Comparison of ENCODE assay signal across 8 cellular contexts in genomic region chr5:176362098-176362442, GRCh38. TPM values are rescaled to one million over a fixed set of nuclear protein-coding genes. Genes with fewer than 3 reads are reported as not detected.
DNase-seq lines count a peak whose midpoint lies in the region; ATAC-seq and TF ChIP-seq lines count a peak whose summit lies in the region.

No MANE protein-coding gene starts in this region.

- DNase-seq in AG10803 (ENCODE audit: low read depth): no peak
- peak; percentile 53 for DNase-seq in OCI-LY7 (ENCODE audit: low spot score)
- no peak for DNase-seq in fibroblast of lung (ENCODE audit: low read depth in 2 of 2)
- DNase-seq in SW480 (ENCODE audit: low spot score): no peak
- DNase-seq in occipital lobe (lab: John Stamatoyannopoulos, UW): no peak

- H3K36me3 ChIP-seq in OCI-LY7 (ENCODE audit: insufficient read depth, low read length): peaks cover 25% of the 10 kb centered on the region
- peaks cover 2% of the 10 kb centered on the region for H3K36me3 ChIP-seq in fibroblast of lung (ENCODE audit: control insufficient read depth, insufficient read depth, low read length)
- peaks cover 14% of the 10 kb centered on the region for H3K36me3 ChIP-seq in skeletal muscle satellite cell (ENCODE audit: insufficient read depth, low read length)

- H4K20me1 ChIP-seq in OCI-LY7 (ENCODE audit: insufficient read depth, low read length) (no peaks in the 10 kb centered on the region), fibroblast of lung (ENCODE audit: control insufficient read depth, extremely low read depth, insufficient read depth, low read length) (no peaks in the 10 kb centered on the region)

- TF ChIP-seq CTCF in AG10803 (conservative IDR thresholded peaks at IDR 0.05; ENCODE audit: low read length) (no peak), OCI-LY7 (conservative IDR thresholded peaks at IDR 0.05; ENCODE audit: low read length) (no peak), fibroblast of lung (conservative IDR thresholded peaks at IDR 0.05 in 1 of 2, IDR thresholded peaks at IDR 0.05 in 1 of 2; ENCODE audit: low read depth in 1 of 2, low read length in 2 of 2) (no peak)

- POLR2A ChIA-PET in OCI-LY7 (lab: Charles Lee): interaction anchor here (0.5 to 2.5 kb wide), 12 partner anchors 8 to 1792 kb away, joined by 3 to 9 read pairs (median 4); partner anchors contain the start of genes HIGD2A, NHP2, NOP16 and RNF44

- no TSS peak for BruUV-seq in OCI-LY7 (replicated peaks; lab: Mats Ljungman, UMichigan)

- CTCF ChIA-PET in OCI-LY7 (lab: Charles Lee; ENCODE audit: unreplicated experiment): interaction anchor here (0.6 kb wide), 2 partner anchors 18 to 21 kb away, joined by 3 to 9 read pairs; no protein-coding TSS in a partner anchor

- H3K4me2 ChIP-seq in OCI-LY7 (ENCODE audit: low read length) (peak overlapping the region; percentile 93), fibroblast of lung (ENCODE audit: extremely low read depth, insufficient read depth, low read length) (peak overlapping the region; percentile 73), skeletal muscle satellite cell (ENCODE audit: low read length) (peak overlapping the region; percentile 85)

- H2AFZ ChIP-seq in OCI-LY7 (ENCODE audit: low read length) (peak overlapping the region; percentile 93), fibroblast of lung (ENCODE audit: low read length) (peak overlapping the region; percentile 96)

- H3K27ac ChIP-seq in OCI-LY7 (ENCODE audit: low read depth, low read length, poor library complexity, severe bottlenecking) (no peak overlapping the region), fibroblast of lung (ENCODE audit: insufficient read depth, low read length) (peak overlapping the region; percentile 4)

- peaks cover 21% of the 10 kb centered on the region for H3K4me1 ChIP-seq in OCI-LY7 (ENCODE audit: insufficient read depth, low read length, poor library complexity, severe bottlenecking)
- peaks cover 4% of the 10 kb centered on the region for H3K4me1 ChIP-seq in fibroblast of lung (ENCODE audit: control insufficient read depth, extremely low read depth, insufficient read depth, low read length)
- H3K4me1 ChIP-seq in skeletal muscle satellite cell (ENCODE audit: control insufficient read depth, insufficient read depth, low read length): peaks cover 20% of the 10 kb centered on the region

- intact Hi-C loops in OCI-LY7 (cut with micrococcal nuclease; ENCODE audit: unreplicated experiment): no loop called here

- H3K9me3 ChIP-seq in OCI-LY7 (ENCODE audit: low read length) (no peaks in the 10 kb centered on the region), fibroblast of lung (ENCODE audit: control insufficient read depth, insufficient read depth, low read depth, low read length) (no peaks in the 10 kb centered on the region), skeletal muscle satellite cell (replicated peaks; ENCODE audit: low read length) (no peaks in the 10 kb centered on the region)

- H3K9ac ChIP-seq in fibroblast of lung (ENCODE audit: insufficient read depth, low read length): no peak overlapping the region
- peak overlapping the region; percentile 93 for H3K9ac ChIP-seq in skeletal muscle satellite cell (ENCODE audit: low read depth, low read length)

- ATAC-seq in GM21515 (IDR thresholded peaks at IDR 0.05; ENCODE audit: unreplicated experiment): peak; percentile 15
- ATAC-seq in HG03457 (IDR thresholded peaks at IDR 0.05; ENCODE audit: unreplicated experiment): no peak

- H3K79me2 ChIP-seq in OCI-LY7 (ENCODE audit: insufficient read depth, low read depth, low read length) (peaks cover 23% of the 10 kb centered on the region), fibroblast of lung (ENCODE audit: control insufficient read depth, insufficient read depth, low read length) (peaks cover 28% of the 10 kb centered on the region)

- H3K4me3 ChIP-seq in AG10803 (ENCODE audit: low read length) (peak overlapping the region; percentile 96), OCI-LY7 (ENCODE audit: low read depth, low read length, poor library complexity, severe bottlenecking) (peak overlapping the region; percentile 91), fibroblast of lung (replicated peaks in 1 of 4; ENCODE audit: control extremely low read depth in 1 of 4, insufficient read depth in 1 of 4, low read depth in 3 of 4, low read length in 4 of 4) (peak overlapping the region; percentile 88 to 99 (median 90)), skeletal muscle satellite cell (ENCODE audit: low read length) (peak overlapping the region; percentile 93)

- H3K27me3 ChIP-seq in fibroblast of lung (ENCODE audit: control insufficient read depth, insufficient read depth, low read length): no peaks in the 10 kb centered on the region
- no peaks in the 10 kb centered on the region for H3K27me3 ChIP-seq in skeletal muscle satellite cell (ENCODE audit: control insufficient read depth, insufficient read depth, low read length)

- no peaks in the 10 kb centered on the region for H3K9me2 ChIP-seq in OCI-LY7 (ENCODE audit: insufficient read depth, low read length)

RNA-seq across cellular contexts. Expression of gene KIAA1191, which starts 0.5 kb away (rescaled TPM):
- total RNA-seq in OCI-LY7 (2014; rRNA removed; shearing (Covaris generic)): 27.5 and 33.3 TPM in 2 replicates
- 41.2 and 42.1 TPM in 2 replicates for total RNA-seq in OCI-LY7 (2022)
- total RNA-seq in fibroblast of lung: 59.1 and 89.5 TPM in 2 replicates
- 101 and 107 TPM in 2 replicates for polyA plus RNA-seq in fibroblast of lung
- polyA plus RNA-seq in fibroblast of lung (2012): 69.6 and 81.1 TPM in 2 replicates
- 177 and 223 TPM in 2 replicates for polyA minus RNA-seq in fibroblast of lung (ENCODE audit: low replicate concordance)
- total RNA-seq in skeletal muscle satellite cell (2012; rRNA removed): 56.8 and 72.1 TPM in 2 replicates
- 97.3 TPM for total RNA-seq in occipital lobe

RNA-seq across cellular contexts. Expression of gene ARL10, which starts 3.2 kb away (rescaled TPM):
- 0.03 TPM in 1 of 2 replicates, not detected in the other for total RNA-seq in OCI-LY7 (2014; rRNA removed; shearing (Covaris generic))
- total RNA-seq in OCI-LY7 (2022) (0.04 and 0.06 TPM in 2 replicates), fibroblast of lung (9.8 and 11.1 TPM in 2 replicates), occipital lobe (50.5 TPM)
- 3.0 and 3.4 TPM in 2 replicates for polyA plus RNA-seq in fibroblast of lung
- 2.7 and 3.8 TPM in 2 replicates for polyA plus RNA-seq in fibroblast of lung (2012)
- 4.2 and 5.2 TPM in 2 replicates for polyA minus RNA-seq in fibroblast of lung (ENCODE audit: low replicate concordance)
- 8.9 and 11.8 TPM in 2 replicates for total RNA-seq in skeletal muscle satellite cell (2012; rRNA removed)

RNA-seq across cellular contexts. Expression of gene NOP16, which starts 26.3 kb away (rescaled TPM):
- total RNA-seq in OCI-LY7 (2014; rRNA removed; shearing (Covaris generic)): 83.8 and 91.5 TPM in 2 replicates
- 63.8 and 86.4 TPM in 2 replicates for total RNA-seq in OCI-LY7 (2022)
- 10.3 and 11.1 TPM in 2 replicates for total RNA-seq in fibroblast of lung
- 26.3 and 49.7 TPM in 2 replicates for polyA plus RNA-seq in fibroblast of lung
- 26.3 and 49.8 TPM in 2 replicates for polyA plus RNA-seq in fibroblast of lung (2012)
- polyA minus RNA-seq in fibroblast of lung (ENCODE audit: low replicate concordance): 9.9 and 22.1 TPM in 2 replicates
- total RNA-seq in skeletal muscle satellite cell (2012; rRNA removed): 26.1 and 40.6 TPM in 2 replicates
- 5.0 TPM for total RNA-seq in occipital lobe

RNA-seq across cellular contexts. Expression of gene HIGD2A, which starts 26.5 kb away (rescaled TPM):
- 140 and 223 TPM in 2 replicates for total RNA-seq in OCI-LY7 (2014; rRNA removed; shearing (Covaris generic))
- total RNA-seq in OCI-LY7 (2022) (145 and 155 TPM in 2 replicates), fibroblast of lung (41.6 and 54.7 TPM in 2 replicates), occipital lobe (26.4 TPM)
- polyA plus RNA-seq in fibroblast of lung: 77.6 and 94.9 TPM in 2 replicates
- 143 and 164 TPM in 2 replicates for polyA plus RNA-seq in fibroblast of lung (2012)
- polyA minus RNA-seq in fibroblast of lung (ENCODE audit: low replicate concordance): 52.9 and 67.0 TPM in 2 replicates
- 28.9 and 39.5 TPM in 2 replicates for total RNA-seq in skeletal muscle satellite cell (2012; rRNA removed)

RNA-seq across cellular contexts. Expression of gene CLTB, which starts 54.3 kb away (rescaled TPM):
- total RNA-seq in OCI-LY7 (2014; rRNA removed; shearing (Covaris generic)): 53.4 and 69.2 TPM in 2 replicates
- total RNA-seq in OCI-LY7 (2022) (44.5 and 53.0 TPM in 2 replicates), fibroblast of lung (74.2 and 94.3 TPM in 2 replicates), occipital lobe (42.0 TPM)
- polyA plus RNA-seq in fibroblast of lung: 90.8 and 116 TPM in 2 replicates
- 98.9 and 144 TPM in 2 replicates for polyA plus RNA-seq in fibroblast of lung (2012)
- 14.7 and 20.6 TPM in 2 replicates for polyA minus RNA-seq in fibroblast of lung (ENCODE audit: low replicate concordance)
- 85.7 and 112 TPM in 2 replicates for total RNA-seq in skeletal muscle satellite cell (2012; rRNA removed)
